Comparison of ENCODE assay signal across 18 cellular contexts in genomic region chr9:84652496-84653081, GRCh38. TPM values are rescaled to one million over a fixed set of nuclear protein-coding genes. Genes with fewer than 3 reads are reported as not detected.
DNase-seq lines count a peak whose midpoint lies in the region; ATAC-seq and TF ChIP-seq lines count a peak whose summit lies in the region.
"Had no signal": no experiment of that assay in that cellular context is flagged by ENCODE, and none has a peak within 500 bp of the region (broad histone marks: within the 10 kb centered on the region; RNA-seq: fewer than 3 reads in every experiment).

No MANE protein-coding gene starts in this region.

- no peaks in the 10 kb centered on the region for H3K36me3 Mint-ChIP-seq in brain
- peaks cover 0 to 5% (median 0%) of the 10 kb centered on the region in 3 donors for H3K36me3 Mint-ChIP-seq in naive thymus-derived CD8-positive, alpha-beta T cell

- H3K27ac ChIP-seq in ascending aorta: no peak overlapping the region
- H3K27ac ChIP-seq: skin epidermis, testis had no signal

- intact Hi-C loops in ascending aorta (cut with DNase I): no loop called here
- intact Hi-C loops in cardiac septum (cut with DNase I): no loop called here

- no peak overlapping the region for H3K4me3 Mint-ChIP-seq in brain
- H3K4me3 Mint-ChIP-seq in naive thymus-derived CD8-positive, alpha-beta T cell: no peak overlapping the region
- H3K4me3 Mint-ChIP-seq: H9 had no signal

- H3K4me1 Mint-ChIP-seq in brain: peaks cover 5% of the 10 kb centered on the region
- H3K4me1 Mint-ChIP-seq in naive thymus-derived CD8-positive, alpha-beta T cell: no peaks in the 10 kb centered on the region
- H3K4me1 Mint-ChIP-seq: H9 had no signal

- no peaks in the 10 kb centered on the region for H3K4me1 ChIP-seq in ascending aorta
- H3K4me1 ChIP-seq: testis had no signal

- H3K9me3 ChIP-seq in ascending aorta: no peaks in the 10 kb centered on the region
- H3K9me3 ChIP-seq: testis had no signal

- H3K27me3 Mint-ChIP-seq in brain: no peaks in the 10 kb centered on the region
- H3K27me3 Mint-ChIP-seq in naive thymus-derived CD8-positive, alpha-beta T cell: peaks cover 4 to 35% (median 8%) of the 10 kb centered on the region in 5 donors

- no peaks in the 10 kb centered on the region for H3K27me3 ChIP-seq in ascending aorta
- H3K27me3 ChIP-seq: testis had no signal

- DNase-seq in EH (ENCODE audit: low read depth) (peak; percentile 27), LoVo (ENCODE audit: low spot score) (peak; percentile 65), medulla oblongata (ENCODE audit: extremely low spot score) (peak; percentile 18), ascending aorta (ENCODE audit: low spot score in 2 of 2) (no peak), cardiac septum (ENCODE audit: low spot score) (no peak)
- DNase-seq in naive thymus-derived CD8-positive, alpha-beta T cell: no peak
- DNase-seq: COR-L47; dermis blood vessel endothelial cell; H9; IMR-90; NCI-H1417; NCI-H345; SIG-M5; stimulated activated CD4-positive, alpha-beta T cell treated with anti-CD3 and anti-CD28 coated beads, Interleukin-4, amount 100 ng/mL, for 4 hours; testis had no signal

- no peaks in the 10 kb centered on the region for H3K36me3 ChIP-seq in ascending aorta

- POLR2A ChIA-PET in naive thymus-derived CD8-positive, alpha-beta T cell (lab: Charles Lee): no interaction called here

- H3K4me3 ChIP-seq in ascending aorta: no peak overlapping the region
- H3K4me3 ChIP-seq: skin epidermis, testis had no signal

- peaks cover 0 to 4% (median 0%) of the 10 kb centered on the region in 5 experiments for H3K9me3 Mint-ChIP-seq in brain
- H3K9me3 Mint-ChIP-seq in naive thymus-derived CD8-positive, alpha-beta T cell: peaks cover 0 to 2% (median 0%) of the 10 kb centered on the region in 9 donors
- H3K9me3 Mint-ChIP-seq: H9 had no signal

- TF ChIP-seq CTCF in brain (conservative IDR thresholded peaks at IDR 0.05) (peak; percentile 36 to 37), ascending aorta (IDR thresholded peaks at IDR 0.05) (no peak)

- no peak for ATAC-seq in naive thymus-derived CD8-positive, alpha-beta T cell
- ATAC-seq in HG03571 (IDR thresholded peaks at IDR 0.05; ENCODE audit: unreplicated experiment): no peak

- peak overlapping the region in 1 of 5 experiments; percentile 2 for H3K27ac Mint-ChIP-seq in brain
- H3K27ac Mint-ChIP-seq in naive thymus-derived CD8-positive, alpha-beta T cell: no peak overlapping the region
- H3K27ac Mint-ChIP-seq: H9 had no signal

RNA-seq across cellular contexts. Expression of gene NTRK2, which starts 16.9 kb away (rescaled TPM):
- polyA plus RNA-seq in brain (ENCODE audit: insufficient read depth, low read depth, low replicate concordance): 58.8 TPM
- not detected for total RNA-seq in naive thymus-derived CD8-positive, alpha-beta T cell
- polyA plus RNA-seq in naive thymus-derived CD8-positive, alpha-beta T cell: not detected
- total RNA-seq in ascending aorta: 23.8 TPM
- 3.7 TPM for total RNA-seq in cardiac septum

Comparison
In these comparisons a context has a peak if more than half of its experiments do, and no peak if none do; other contexts are left out.
1. DNase-seq: peak in EH (single experiment), LoVo (single experiment) and medulla oblongata (single experiment); none in naive thymus-derived CD8-positive, alpha-beta T cell (0 of 10), ascending aorta (0 of 2) and cardiac septum (single experiment).
2. CTCF ChIP-seq: peak in brain (2 of 2); none in ascending aorta (0 of 3).